ENCODE assay signal across 2 cellular contexts in the genomic region with DNA sequence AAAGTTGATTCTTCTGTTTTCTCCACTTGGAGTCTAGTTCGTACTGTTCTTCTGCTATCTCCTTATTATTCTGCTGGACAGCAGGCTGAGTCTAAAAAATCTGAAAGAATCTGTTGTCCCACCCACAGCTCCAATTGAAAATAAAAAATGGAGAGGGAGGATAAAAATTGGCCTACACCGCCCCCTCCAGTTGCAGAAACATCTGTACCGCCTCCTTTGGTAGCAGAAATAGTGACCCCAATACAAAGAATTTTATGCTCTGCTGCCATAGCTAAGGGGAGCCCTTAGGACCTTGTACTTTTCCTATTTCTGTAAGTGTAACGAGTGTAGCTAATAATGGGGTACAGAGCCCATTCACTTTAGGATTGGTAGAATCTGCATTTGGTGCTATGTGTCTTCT.
A peak's percentile ranks its signal among the peaks of the same experiment; 100 is the strongest.
TF ChIP-seq lines count a peak whose summit lies in the region.

No MANE protein-coding gene starts in this region.

TF ChIP-seq in IMR-90, 13 proteins besides CTCF, POLR2A, EP300 and RAD21:
- TF ChIP-seq, protein P1, sequence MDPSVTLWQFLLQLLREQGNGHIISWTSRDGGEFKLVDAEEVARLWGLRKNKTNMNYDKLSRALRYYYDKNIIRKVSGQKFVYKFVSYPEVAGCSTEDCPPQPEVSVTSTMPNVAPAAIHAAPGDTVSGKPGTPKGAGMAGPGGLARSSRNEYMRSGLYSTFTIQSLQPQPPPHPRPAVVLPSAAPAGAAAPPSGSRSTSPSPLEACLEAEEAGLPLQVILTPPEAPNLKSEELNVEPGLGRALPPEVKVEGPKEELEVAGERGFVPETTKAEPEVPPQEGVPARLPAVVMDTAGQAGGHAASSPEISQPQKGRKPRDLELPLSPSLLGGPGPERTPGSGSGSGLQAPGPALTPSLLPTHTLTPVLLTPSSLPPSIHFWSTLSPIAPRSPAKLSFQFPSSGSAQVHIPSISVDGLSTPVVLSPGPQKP (IDR thresholded peaks at IDR 0.05; ENCODE audit: borderline replicate concordance, low read depth, low read length), result no peak
- TF ChIP-seq SMC3 (IDR thresholded peaks at IDR 0.05; ENCODE audit: low read depth, low read length), result peak; percentile 33

TF ChIP-seq in HepG2, 621 proteins besides CTCF, POLR2A, EP300 and RAD21:
- TF ChIP-seq, protein P2, sequence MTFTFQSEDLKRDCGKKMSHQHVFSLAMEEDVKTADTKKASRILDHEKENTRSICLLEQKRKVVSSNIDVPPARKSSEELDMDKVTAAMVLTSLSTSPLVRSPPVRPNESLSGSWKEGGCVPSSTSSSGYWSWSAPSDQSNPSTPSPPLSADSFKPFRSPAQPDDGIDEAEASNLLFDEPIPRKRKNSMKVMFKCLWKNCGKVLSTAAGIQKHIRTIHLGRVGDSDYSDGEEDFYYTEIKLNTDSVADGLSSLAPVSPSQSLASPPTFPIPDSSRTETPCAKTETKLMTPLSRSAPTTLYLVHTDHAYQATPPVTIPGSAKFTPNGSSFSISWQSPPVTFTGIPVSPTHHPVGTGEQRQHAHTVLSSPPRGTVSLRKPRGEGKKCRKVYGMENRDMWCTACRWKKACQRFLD (CRISPR knock-in tag; IDR thresholded peaks at IDR 0.05; ENCODE audit: borderline replicate concordance), result no peak
- TF ChIP-seq MXI1 (IDR thresholded peaks at IDR 0.05; ENCODE audit: borderline replicate concordance, low read depth, low read length), result 0 out of 3 replicates have a peak, but pooled peaks have one; percentile 15
- TF ChIP-seq FIP1L1 (IDR thresholded peaks at IDR 0.05; ENCODE audit: borderline replicate concordance, insufficient read depth, low read depth, low read length), result no peak
- no peak for TF ChIP-seq CHCHD3 (CRISPR knock-in tag; IDR thresholded peaks at IDR 0.05)
- peak; percentile 48; the same call in 1 of the 2 replicates for TF ChIP-seq STAG1 (CRISPR knock-in tag; IDR thresholded peaks at IDR 0.05)
- no peak for TF ChIP-seq HNF4A (CRISPR knock-in tag; IDR thresholded peaks at IDR 0.05)
- peak; percentile 44; the same call in 1 of the 2 replicates for TF ChIP-seq SMC3 (IDR thresholded peaks at IDR 0.05; ENCODE audit: low read length)
- 0 out of 2 replicates have a peak, but pooled peaks have one; percentile 36 for TF ChIP-seq TGIF2 (CRISPR knock-in tag; IDR thresholded peaks at IDR 0.05)
- TF ChIP-seq GATAD2A (CRISPR knock-in tag; IDR thresholded peaks at IDR 0.05), result no peak
- TF ChIP-seq TSC22D2 (CRISPR knock-in tag; IDR thresholded peaks at IDR 0.05; ENCODE audit: borderline replicate concordance), result no peak
- no peak for TF ChIP-seq JUN (CRISPR knock-in tag; IDR thresholded peaks at IDR 0.05)
- TF ChIP-seq IKZF1 (IDR thresholded peaks at IDR 0.05), result no peak
TF ChIP-seq in HepG2: peak in this region for 4.
